In the genomic region with DNA sequence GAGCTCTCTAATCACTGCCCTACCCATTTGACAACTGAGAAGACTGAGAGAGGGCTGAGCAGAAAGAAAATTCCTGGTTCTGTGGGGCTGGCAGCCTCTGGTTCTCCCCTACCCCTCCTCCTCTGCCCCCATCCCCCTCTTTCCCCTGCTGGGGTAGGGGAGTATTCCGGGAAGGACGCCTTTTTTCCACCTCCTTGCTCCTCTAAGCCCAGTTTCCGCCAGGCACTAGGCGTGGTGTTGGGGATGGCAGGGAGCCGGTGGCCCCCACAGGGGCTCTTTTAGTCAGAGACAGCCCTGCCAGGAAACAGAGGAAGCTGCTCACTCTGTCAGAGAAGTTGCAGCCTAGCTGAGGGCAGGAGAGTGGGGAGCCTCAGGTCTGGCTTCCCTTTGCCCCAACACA, we compare ENCODE assay signal across 29 cellular contexts. TPM values are rescaled to one million over a fixed set of nuclear protein-coding genes. Genes with fewer than 3 reads are reported as not detected.
DNase-seq lines count a peak whose midpoint lies in the region; FAIRE-seq and TF ChIP-seq lines count a peak whose summit lies in the region.
"Had no signal": no experiment of that assay in that cellular context is flagged by ENCODE, and none has a peak within 500 bp of the region (broad histone marks: within the 10 kb centered on the region; RNA-seq: fewer than 3 reads in every experiment).

No MANE protein-coding gene starts in this region.

- TF ChIP-seq POLR2A in endothelial cell of umbilical vein (IDR thresholded peaks at IDR 0.05; ENCODE audit: low read depth, low read length): no peak

- H3K9me3 Mint-ChIP-seq in Caco-2 (ENCODE audit: unreplicated experiment): no peaks in the 10 kb centered on the region
- H3K9me3 Mint-ChIP-seq: activated CD4-positive, alpha-beta memory T cell treated with anti-CD3 and anti-CD28 coated beads for 36 hours; activated T-helper 17 cell treated with anti-CD3 and anti-CD28 coated beads, Interleukin-2, amount 50 U/mL, for 72 hours; memory B cell; stimulated activated naive B cell treated with anti-CD40 and anti-IgM and Interleukin-4, amounts not matched to agents 10 μg/mL and 1 μg/mL and 100 μg/mL, for 72 hours had no signal

- FAIRE-seq in endothelial cell of umbilical vein (lab: Jason Lieb, UNC): no peak
- FAIRE-seq: GM12892, H54, RCC 7860 had no signal

- no peak overlapping the region for H3K4me2 ChIP-seq in endothelial cell of umbilical vein (ENCODE audit: insufficient read depth, low read length)
- no peak overlapping the region for H3K4me2 ChIP-seq in osteoblast (ENCODE audit: insufficient read depth, low read length)

- no peaks in the 10 kb centered on the region; the same call in 1 of the 2 replicates for H3K36me3 ChIP-seq in Caco-2 (ENCODE audit: control insufficient read depth, insufficient read depth, low read length)
- no peaks in the 10 kb centered on the region for H3K36me3 ChIP-seq in endothelial cell of umbilical vein (ENCODE audit: control insufficient read depth in 2 of 2, extremely low read depth in 1 of 2, insufficient read depth in 2 of 2, low read length in 2 of 2)
- no peaks in the 10 kb centered on the region for H3K36me3 ChIP-seq in osteoblast (ENCODE audit: insufficient read depth, low read length)
- no peaks in the 10 kb centered on the region for H3K36me3 ChIP-seq in SJCRH30
- H3K36me3 ChIP-seq: neutrophil, prostate gland, sigmoid colon, suprapubic skin had no signal

- POLR2A ChIA-PET in Caco-2 (lab: Charles Lee): no interaction called here
- POLR2A ChIA-PET in endothelial cell of umbilical vein (lab: Charles Lee): no interaction called here

- H3K4me1 Mint-ChIP-seq in Caco-2 (ENCODE audit: low read depth, unreplicated experiment): peaks cover 8% of the 10 kb centered on the region

- no peaks in the 10 kb centered on the region for H3K27me3 ChIP-seq in Caco-2 (replicated peaks; ENCODE audit: control insufficient read depth, insufficient read depth, low read length)
- H3K27me3 ChIP-seq in endothelial cell of umbilical vein (ENCODE audit: control insufficient read depth in 2 of 2, insufficient read depth in 2 of 2, low read length in 2 of 2): no peaks in the 10 kb centered on the region
- no peaks in the 10 kb centered on the region for H3K27me3 ChIP-seq in osteoblast (ENCODE audit: insufficient read depth, low read length)
- H3K27me3 ChIP-seq in SJCRH30: peaks cover 4% of the 10 kb centered on the region; the same call in 1 of the 2 replicates
- H3K27me3 ChIP-seq: neutrophil, sigmoid colon, suprapubic skin had no signal

- H3K4me1 ChIP-seq in Caco-2 (peaks cover 36% of the 10 kb centered on the region), endothelial cell of umbilical vein (ENCODE audit: control insufficient read depth, extremely low read depth, insufficient read depth, low read length) (peaks cover 19% of the 10 kb centered on the region), osteoblast (ENCODE audit: insufficient read depth, low read length) (peaks cover 36% of the 10 kb centered on the region), SJCRH30 (peaks cover 6% of the 10 kb centered on the region; the same call in 1 of the 2 replicates)
- H3K4me1 ChIP-seq: prostate gland had no signal

- H3K79me2 ChIP-seq in endothelial cell of umbilical vein (ENCODE audit: control insufficient read depth, insufficient read depth, low read length) (no peaks in the 10 kb centered on the region), osteoblast (ENCODE audit: insufficient read depth, low read length) (no peaks in the 10 kb centered on the region)

- TF ChIP-seq CTCF in Caco-2 (IDR thresholded peaks at IDR 0.05; ENCODE audit: insufficient read depth in 1 of 2, low read depth in 1 of 2, low read length in 1 of 2, severe bottlenecking in 1 of 2, unreplicated experiment in 1 of 2): no peak
- TF ChIP-seq CTCF in endothelial cell of umbilical vein (IDR thresholded peaks at IDR 0.05; ENCODE audit: extremely low read depth in 1 of 2, insufficient read depth in 1 of 2, low read depth in 1 of 2, low read length in 2 of 2): no peak
- no peak for TF ChIP-seq CTCF in osteoblast (IDR thresholded peaks at IDR 0.05; ENCODE audit: extremely low read depth, low read depth, low read length)

- H3K9me3 ChIP-seq in Caco-2 (no peaks in the 10 kb centered on the region), endothelial cell of umbilical vein (replicated peaks; ENCODE audit: control insufficient read depth, insufficient read depth, low read length) (no peaks in the 10 kb centered on the region), osteoblast (ENCODE audit: low read depth, low read length) (no peaks in the 10 kb centered on the region), SJCRH30 (replicated peaks) (no peaks in the 10 kb centered on the region)
- H3K9me3 ChIP-seq: neutrophil, prostate gland, sigmoid colon, suprapubic skin had no signal

- H2AFZ ChIP-seq in endothelial cell of umbilical vein (ENCODE audit: low read depth, low read length) (peak overlapping the region; percentile 31), osteoblast (ENCODE audit: low read length) (no peak overlapping the region)

- no peaks in the 10 kb centered on the region for H3K9me1 ChIP-seq in endothelial cell of umbilical vein (replicated peaks; ENCODE audit: control insufficient read depth, extremely low read depth, insufficient read depth, low read length)

- no peaks in the 10 kb centered on the region for H3K27me3 Mint-ChIP-seq in Caco-2 (ENCODE audit: insufficient read depth, unreplicated experiment)
- H3K27me3 Mint-ChIP-seq: activated CD4-positive, alpha-beta memory T cell treated with anti-CD3 and anti-CD28 coated beads for 36 hours; CD4-positive, CD25-positive, alpha-beta regulatory T cell had no signal

- intact Hi-C loops in Caco-2 (cut with micrococcal nuclease; ENCODE audit: unreplicated experiment) (no loop called here), endothelial cell of umbilical vein (cut with micrococcal nuclease) (no loop called here)

- H3K27ac Mint-ChIP-seq in Caco-2 (ENCODE audit: unreplicated experiment): peak overlapping the region; percentile 3
- H3K27ac Mint-ChIP-seq: activated CD4-positive, alpha-beta memory T cell treated with anti-CD3 and anti-CD28 coated beads for 36 hours; activated T-helper 17 cell treated with anti-CD3 and anti-CD28 coated beads, Interleukin-2, amount 50 U/mL, for 72 hours; memory B cell had no signal

- H3K27ac ChIP-seq in endothelial cell of umbilical vein (ENCODE audit: insufficient read depth, low read depth, low read length) (no peak overlapping the region), osteoblast (ENCODE audit: low read depth, low read length) (no peak overlapping the region), SJCRH30 (no peak overlapping the region)
- H3K27ac ChIP-seq: neutrophil, prostate gland, sigmoid colon, suprapubic skin had no signal

- H3K9ac ChIP-seq in endothelial cell of umbilical vein (replicated peaks; ENCODE audit: extremely low read depth, insufficient read depth, low read length): no peak overlapping the region

- H3K4me3 Mint-ChIP-seq in Caco-2 (ENCODE audit: unreplicated experiment): no peak overlapping the region
- H3K4me3 Mint-ChIP-seq: activated CD4-positive, alpha-beta memory T cell treated with anti-CD3 and anti-CD28 coated beads for 36 hours; activated T-helper 17 cell treated with anti-CD3 and anti-CD28 coated beads, Interleukin-2, amount 50 U/mL, for 72 hours; CD4-positive, CD25-positive, alpha-beta regulatory T cell; memory B cell; stimulated activated naive B cell treated with anti-CD40 and anti-IgM and Interleukin-4, amounts not matched to agents 10 μg/mL and 1 μg/mL and 100 μg/mL, for 72 hours had no signal

- DNase-seq in Caco-2 (no peak), Kasumi-1 (lab: John Stamatoyannopoulos, UW) (peak; percentile 67 to 68), endothelial cell of umbilical vein (ENCODE audit: low read depth, low spot score) (no peak), osteoblast (ENCODE audit: insufficient read length, low spot score, missing footprints) (peak; percentile 87), SJCRH30 (no peak), NCI-H226 (no peak), iPS-NIHi7 (ENCODE audit: extremely low spot score) (no peak)
- no peak for DNase-seq in NK-92 treated with Interleukin-12 subunit alpha and Interleukin-12 subunit beta, amount 100 ng/mL, for 24 hours (lab: John Stamatoyannopoulos, UW)
- DNase-seq: activated CD4-positive, alpha-beta memory T cell treated with anti-CD3 and anti-CD28 coated beads for 36 hours; activated naive CD4-positive, alpha-beta T cell treated with anti-CD3 and anti-CD28 coated beads, Interleukin-2, amount 50 U/mL, for 16 hours; CD4-positive, CD25-positive, alpha-beta regulatory T cell; NCI-H1092; NCI-H187; NCI-H2171; NCI-H524; sigmoid colon; stimulated activated CD4-positive, alpha-beta T cell treated with anti-CD3 and anti-CD28 coated beads, Interleukin-4, amount 100 ng/mL, for 4 hours; stimulated activated naive B cell treated with anti-CD40 and anti-IgM and Interleukin-4, amounts not matched to agents 10 μg/mL and 1 μg/mL and 100 μg/mL, for 72 hours; T-helper 1 cell had no signal

- H3K36me3 Mint-ChIP-seq in Caco-2 (ENCODE audit: insufficient read depth, unreplicated experiment): peaks cover 19% of the 10 kb centered on the region
- H3K36me3 Mint-ChIP-seq: activated CD4-positive, alpha-beta memory T cell treated with anti-CD3 and anti-CD28 coated beads for 36 hours; CD4-positive, CD25-positive, alpha-beta regulatory T cell; memory B cell; stimulated activated naive B cell treated with anti-CD40 and anti-IgM and Interleukin-4, amounts not matched to agents 10 μg/mL and 1 μg/mL and 100 μg/mL, for 72 hours had no signal

- no TSS peak for BruUV-seq in Caco-2 (replicated peaks; lab: Mats Ljungman, UMichigan)
- BruUV-seq in endothelial cell of umbilical vein (replicated peaks; lab: Mats Ljungman, UMichigan): no TSS peak

- H3K4me3 ChIP-seq in Caco-2 (ENCODE audit: low read depth, low read length): no peak overlapping the region
- no peak overlapping the region for H3K4me3 ChIP-seq in endothelial cell of umbilical vein (replicated peaks in 1 of 3; ENCODE audit: insufficient read depth in 1 of 3, low read depth in 1 of 3, low read length in 3 of 3)
- no peak overlapping the region for H3K4me3 ChIP-seq in osteoblast (ENCODE audit: insufficient read depth, low read length)
- H3K4me3 ChIP-seq in SJCRH30: no peak overlapping the region
- H3K4me3 ChIP-seq: prostate gland, sigmoid colon, suprapubic skin had no signal

- CTCF ChIA-PET in Caco-2 (lab: Charles Lee): interaction anchor here (0.8 to 3.2 kb wide), 7 partner anchors 15 to 101 kb away, joined by 3 to 26 read pairs (median 4); no protein-coding TSS in a partner anchor
- CTCF ChIA-PET in endothelial cell of umbilical vein (lab: Charles Lee): interaction anchor here (0.6 to 7.5 kb wide), 11 partner anchors 9 to 1085 kb away, joined by 3 to 110 read pairs (median 7); no protein-coding TSS in a partner anchor

- no peaks in the 10 kb centered on the region for H4K20me1 ChIP-seq in endothelial cell of umbilical vein (replicated peaks; ENCODE audit: control insufficient read depth, extremely low read depth, insufficient read depth, low read length)
- peaks cover 3% of the 10 kb centered on the region for H4K20me1 ChIP-seq in osteoblast (ENCODE audit: insufficient read depth, low read length)

- dilution Hi-C loops in endothelial cell of umbilical vein (cut with MboI; ENCODE audit: extremely low pct_ligation_motif_present, low sequenced_read_pairs): no loop called here

RNA-seq across cellular contexts. Expression of a gene that starts 15.6 kb away (rescaled TPM):
- total RNA-seq in Caco-2 (2022) (77.9 and 78.1 TPM in 2 replicates), endothelial cell of umbilical vein (80.6 and 89.9 TPM in 2 replicates), osteoblast (50.1 and 67.0 TPM in 2 replicates)
- 74.9 and 94.3 TPM in 2 replicates for polyA plus RNA-seq in endothelial cell of umbilical vein
- 26.1 and 38.1 TPM in 2 replicates for polyA plus RNA-seq in endothelial cell of umbilical vein (2011; cell fraction: cytosol; rRNA removed)
- 278 and 342 TPM in 2 replicates for polyA plus RNA-seq in endothelial cell of umbilical vein (2011; cell fraction: nucleus; rRNA removed)
- polyA plus RNA-seq in endothelial cell of umbilical vein (2012): 32.1 and 52.1 TPM in 2 replicates
- polyA minus RNA-seq in endothelial cell of umbilical vein: 123 and 158 TPM in 2 replicates
- polyA minus RNA-seq in endothelial cell of umbilical vein (2011; cell fraction: cytosol; rRNA and poly(A)+ RNA removed): 22.0 TPM
- 126 and 169 TPM in 2 replicates for polyA minus RNA-seq in endothelial cell of umbilical vein (2011; cell fraction: nucleus; rRNA and poly(A)+ RNA removed)
- 7.8 and 12.0 TPM in 2 replicates for total RNA-seq in SJCRH30 (2014; rRNA removed; shearing (Covaris generic))
- polyA plus RNA-seq: CD4-positive, CD25-positive, alpha-beta regulatory T cell had no signal

RNA-seq across cellular contexts. Expression of a gene that starts 20.3 kb away (rescaled TPM):
- 48.4 and 55.7 TPM in 2 replicates for total RNA-seq in Caco-2 (2022)
- 0.30 TPM in 1 of 2 replicates, not detected in the other for total RNA-seq in endothelial cell of umbilical vein
- 0.47 and 0.54 TPM in 2 replicates for polyA plus RNA-seq in endothelial cell of umbilical vein
- 0.34 and 0.40 TPM in 2 replicates for polyA plus RNA-seq in endothelial cell of umbilical vein (2011; cell fraction: cytosol; rRNA removed)
- polyA plus RNA-seq in endothelial cell of umbilical vein (2011; cell fraction: nucleus; rRNA removed): 0.08 and 0.26 TPM in 2 replicates
- polyA plus RNA-seq in endothelial cell of umbilical vein (2012): 0.27 and 0.31 TPM in 2 replicates
- polyA minus RNA-seq in endothelial cell of umbilical vein: 0.13 and 0.24 TPM in 2 replicates
- 3.1 TPM for polyA minus RNA-seq in endothelial cell of umbilical vein (2011; cell fraction: cytosol; rRNA and poly(A)+ RNA removed)
- 0.63 TPM in 1 of 2 replicates, not detected in the other for polyA minus RNA-seq in endothelial cell of umbilical vein (2011; cell fraction: nucleus; rRNA and poly(A)+ RNA removed)
- total RNA-seq in osteoblast: 0.72 and 1.8 TPM in 2 replicates
- 0.08 TPM in 1 of 2 replicates, not detected in the other for total RNA-seq in SJCRH30 (2014; rRNA removed; shearing (Covaris generic))
- total RNA-seq: activated CD4-positive, alpha-beta memory T cell treated with anti-CD3 and anti-CD28 coated beads for 36 hours; activated T-helper 17 cell treated with anti-CD3 and anti-CD28 coated beads, Interleukin-2, amount 50 U/mL, for 72 hours; CD4-positive, CD25-positive, alpha-beta regulatory T cell; fibroblast of villous mesenchyme; SK-MEL-5 had no signal
- polyA plus RNA-seq: CD4-positive, CD25-positive, alpha-beta regulatory T cell had no signal

Comparison
In these comparisons a context has a peak if more than half of its experiments do, and no peak if none do; other contexts are left out.
1. DNase-seq: peak in Kasumi-1 (2 of 2) and osteoblast (single experiment); none in Caco-2 (0 of 2), endothelial cell of umbilical vein (single experiment), SJCRH30 (0 of 2), NK-92 treated with Interleukin-12 subunit alpha and Interleukin-12 subunit beta, amount 100 ng/mL, for 24 hours (single experiment), NCI-H226 (single experiment) and iPS-NIHi7 (single experiment).
2. RNA of a gene that starts 20.3 kb away (total RNA-seq): 48.4 to 55.7 TPM in Caco-2; 0.72 to 1.8 TPM in osteoblast, 0.30 TPM in endothelial cell of umbilical vein and 0.08 TPM in SJCRH30; every median in the first group is over 10 times any median in the second.